Comparison of ENCODE assay signal across 15 cellular contexts in genomic region chr3:178194547-178194946, GRCh38.
"Had no signal": no experiment of that assay in that cellular context is flagged by ENCODE, and none has a peak within 500 bp of the region (broad histone marks: within the 10 kb centered on the region; RNA-seq: fewer than 3 reads in every experiment).

No MANE protein-coding gene starts in this region.

- H3K4me3 ChIP-seq: ascending aorta, lung, SK-N-MC had no signal

- ATAC-seq: activated CD4-positive, CD25-positive, alpha-beta regulatory T cell treated with anti-CD3 and anti-CD28 coated beads, Interleukin-2, amount 50 U/mL, for 24 hours; activated naive CD8-positive, alpha-beta T cell treated with anti-CD3 and anti-CD28 coated beads, Interleukin-2, amount 50 U/mL, for 24 hours; activated T-cell treated with anti-CD3 and anti-CD28 coated beads, Interleukin-2, amount 50 U/mL, for 4 hours had no signal

- H3K27me3 ChIP-seq: ascending aorta had no signal

- DNase-seq: activated CD4-positive, alpha-beta T cell treated with anti-CD3 and anti-CD28 coated beads, Interleukin-2, amount 50 U/mL, for 1 hour; activated CD8-positive, alpha-beta memory T cell treated with anti-CD3 and anti-CD28 coated beads, Interleukin-2, amount 50 U/mL, for 4 hours; activated naive CD4-positive, alpha-beta T cell treated with anti-CD3 and anti-CD28 coated beads for 36 hours; activated naive CD8-positive, alpha-beta T cell treated with anti-CD3 and anti-CD28 coated beads, Interleukin-2, amount 50 U/mL, for 24 hours; activated T-cell treated with anti-CD3 and anti-CD28 coated beads, Interleukin-2, amount 50 U/mL, for 4 hours; cerebellar nuclear complex; erythroblast; hypothalamus; stimulated activated CD4-positive, alpha-beta T cell treated with anti-CD3 and anti-CD28 coated beads, Interleukin-1b, Interleukin-23, amount 100 ng/mL, for 48 hours; T-cell; T1000 had no signal

- H3K27ac ChIP-seq: SK-N-MC had no signal

- H3K36me3 ChIP-seq: ascending aorta had no signal
